In the genomic region with DNA sequence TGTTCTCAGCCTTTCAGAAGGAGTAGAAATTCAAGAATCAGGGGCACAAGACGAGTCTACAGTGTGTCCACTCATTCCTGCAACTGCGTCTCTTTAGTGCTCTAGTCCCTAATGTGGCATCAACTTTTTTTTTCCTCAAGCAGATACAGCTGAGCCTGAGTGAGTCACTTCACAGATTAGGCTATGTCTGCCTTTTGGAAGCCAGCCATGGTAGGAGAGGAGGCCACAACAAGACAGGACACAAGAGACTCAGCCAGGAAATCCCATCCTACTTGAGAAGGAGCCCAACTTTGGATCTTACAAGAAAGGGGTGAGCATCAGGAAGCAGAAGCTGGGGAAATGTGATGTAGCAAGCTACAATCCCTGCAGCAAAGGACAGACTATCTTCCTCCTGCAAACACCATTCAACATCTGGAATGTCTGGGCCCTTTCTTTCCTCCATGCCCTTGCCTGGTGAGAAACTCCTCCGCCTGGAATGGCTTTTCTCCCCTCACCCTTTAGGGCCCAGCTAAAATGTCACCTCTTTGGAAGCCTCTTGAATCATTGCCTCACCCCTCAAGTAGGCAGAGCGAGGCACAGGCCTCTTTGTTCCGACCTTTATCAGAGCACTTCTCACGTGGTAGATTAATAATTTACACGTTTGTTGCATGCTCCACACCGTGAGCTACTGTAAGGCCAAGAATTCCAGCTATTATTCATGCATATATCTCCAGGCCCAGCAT, we compare ENCODE assay signal across 11 cellular contexts.
DNase-seq lines count a peak whose midpoint lies in the region; ATAC-seq, FAIRE-seq and TF ChIP-seq lines count a peak whose summit lies in the region.
"Had no signal": no experiment of that assay in that cellular context is flagged by ENCODE, and none has a peak within 500 bp of the region (broad histone marks: within the 10 kb centered on the region; RNA-seq: fewer than 3 reads in every experiment).

No MANE protein-coding gene starts in this region.

- no peak overlapping the region for H3K27ac ChIP-seq in RWPE2 (ENCODE audit: poor library complexity, severe bottlenecking)
- H3K27ac ChIP-seq in pancreas = peak overlapping the region; percentile 41 to 73 (median 68)

- H3K36me3 ChIP-seq in RWPE2 (ENCODE audit: low read depth) = no peaks in the 10 kb centered on the region
- no peaks in the 10 kb centered on the region for H3K36me3 ChIP-seq in pancreas

- ATAC-seq in RWPE2 (ENCODE audit: low read depth) = peak; percentile 51; the same call in 1 of the 3 replicates
- ATAC-seq in pancreas = peak; percentile 97 to 99 (median 98)
- no peak for ATAC-seq in GM18517 (IDR thresholded peaks at IDR 0.05; ENCODE audit: unreplicated experiment)
- ATAC-seq in HG02973 (IDR thresholded peaks at IDR 0.05; ENCODE audit: unreplicated experiment) = no peak
- ATAC-seq: activated T-helper 17 cell treated with anti-CD3 and anti-CD28 coated beads, Interleukin-2, amount 50 U/mL, for 72 hours; Panc1 had no signal

- intact Hi-C loops in pancreas (cut with DNase I) = no loop called here

- TF ChIP-seq CTCF in RWPE2 (IDR thresholded peaks at IDR 0.05; ENCODE audit: poor library complexity, severe bottlenecking) = no peak
- no peak for TF ChIP-seq CTCF in foreskin fibroblast (IDR thresholded peaks at IDR 0.05; ENCODE audit: low read depth, low read length)
- no peak for TF ChIP-seq CTCF in pancreas (IDR thresholded peaks at IDR 0.05)

- H3K4me1 ChIP-seq in RWPE2 (ENCODE audit: insufficient read depth, poor library complexity, severe bottlenecking) (no peaks in the 10 kb centered on the region), pancreas (peaks cover 18 to 20% (median 20%) of the 10 kb centered on the region in 3 donors)

- in situ Hi-C loops in Caki2 (cut with HindIII; ENCODE audit: low pct_unique_long_range_greater_than_20kb, low sequenced_read_pairs) = no loop called here

- no peaks in the 10 kb centered on the region for H3K9me3 ChIP-seq in RWPE2 (ENCODE audit: severe bottlenecking)
- H3K9me3 ChIP-seq in pancreas = no peaks in the 10 kb centered on the region

- H3K4me3 ChIP-seq in RWPE2 (ENCODE audit: severe bottlenecking) (no peak overlapping the region), foreskin fibroblast (ENCODE audit: low read depth in 1 of 2, low read length in 2 of 2) (no peak overlapping the region), pancreas (no peak overlapping the region)

- FAIRE-seq in pancreas (lab: Jason Lieb, UNC) = no peak

- DNase-seq in Caki2 (ENCODE audit: low read depth) = peak; percentile 78
- DNase-seq in RWPE2 (ENCODE audit: low spot score) = no peak
- peak; percentile 87 to 92 for DNase-seq in foreskin fibroblast
- peak in 4 of 6 donors; percentile 45 to 70 (median 58) for DNase-seq in pancreas
- no peak for DNase-seq in stimulated activated CD4-positive, alpha-beta T cell treated with anti-CD3 and anti-CD28 coated beads, Interleukin-2, amount 100 ng/mL, for 48 hours
- DNase-seq in OCI-M1 (lab: John Stamatoyannopoulos, UW) = no peak
- DNase-seq: hippocampal formation had no signal

- 19 to 25% methylated on average over 8 of the region's 8 CpGs for WGBS in pancreas, 2 donors

- H3K27me3 ChIP-seq in RWPE2 (ENCODE audit: insufficient read depth, poor library complexity, severe bottlenecking) = no peaks in the 10 kb centered on the region
- no peaks in the 10 kb centered on the region for H3K27me3 ChIP-seq in pancreas

Comparison
In these comparisons a context has a peak if more than half of its experiments do, and no peak if none do; other contexts are left out.
1. DNase-seq: peak in Caki2 (single experiment), foreskin fibroblast (2 of 2) and pancreas (4 of 6); none in RWPE2 (single experiment), stimulated activated CD4-positive, alpha-beta T cell treated with anti-CD3 and anti-CD28 coated beads, Interleukin-2, amount 100 ng/mL, for 48 hours (0 of 2) and OCI-M1 (single experiment).
2. ATAC-seq: peak in RWPE2 (single experiment) and pancreas (4 of 4); none in GM18517 (single experiment) and HG02973 (single experiment).